ENCODE assay signal across 8 cellular contexts in genomic region chr7:44978511-44979366, GRCh38. TPM values are rescaled to one million over a fixed set of nuclear protein-coding genes. Genes with fewer than 3 reads are reported as not detected.
DNase-seq lines count a peak whose midpoint lies in the region; ATAC-seq and TF ChIP-seq lines count a peak whose summit lies in the region.

MYO1G (minus strand) TSS chr7:44979015; CDS start chr7:44978961, 54 bp downstream.

- H3K4me1 Mint-ChIP-seq in GM23338 = no peaks in the 10 kb centered on the region; the same call in 2 of the 3 replicates

- H3K4me2 ChIP-seq in GM23338 = no peak within 1 kb of the TSS

- H3K79me2 ChIP-seq in GM23338 (replicated peaks; ENCODE audit: insufficient read depth) = no peaks in the 10 kb centered on the region

- no peak for ATAC-seq in GM23338
- peak; percentile 54 for ATAC-seq in left colon

- H3K4me3 ChIP-seq in GM06990 (replicated peaks; ENCODE audit: low read depth, low read length) = peak within 1 kb of the TSS; percentile 98
- no peak within 1 kb of the TSS for H3K4me3 ChIP-seq in GM23338

- H2AFZ ChIP-seq in GM23338 = no peak within 1 kb of the TSS

- DNase-seq in GM06990 (ENCODE audit: extremely low read depth, insufficient read length) (peak; percentile 90), GM23338 (ENCODE audit: low spot score) (no peak), left colon (peak; percentile 68 to 72), NCI-H526 (lab: John Stamatoyannopoulos, UW) (no peak), GOT3 (lab: John Stamatoyannopoulos, UW) (no peak)
- DNase-seq in NK-92 treated with Interleukin-12 subunit alpha and Interleukin-12 subunit beta, amount 100 ng/mL, for 24 hours (lab: John Stamatoyannopoulos, UW) = peak; percentile 85
- DNase-seq in activated T-cell treated with anti-CD3 and anti-CD28 coated beads, Interleukin-2, amount 50 U/mL, for 1 hour = peak; percentile 77
- peak; percentile 83 to 88 for DNase-seq in stimulated activated CD8-positive, alpha-beta memory T cell treated with anti-CD3 and anti-CD28 coated beads, Interleukin-2, amount 100 ng/mL, for 48 hours (ENCODE audit: low read depth in 2 of 2)

- peaks cover 8% of the 10 kb centered on the region; the same call in 1 of the 2 replicates for H4K20me1 ChIP-seq in GM23338 (replicated peaks; ENCODE audit: insufficient read depth)

- H3F3A ChIP-seq in GM23338 (replicated peaks; ENCODE audit: low read depth) = peaks cover 26% of the 10 kb centered on the region

- H3K36me3 ChIP-seq in GM06990 (ENCODE audit: control insufficient read depth, insufficient read depth, low read length) = peaks cover 49% of the 10 kb centered on the region
- H3K36me3 ChIP-seq in GM23338 (ENCODE audit: insufficient read depth) = peaks cover 19% of the 10 kb centered on the region

- no peaks in the 10 kb centered on the region for H3K9me2 ChIP-seq in GM23338 (ENCODE audit: insufficient read depth)

- H3K9me3 Mint-ChIP-seq in GM23338 = no peaks in the 10 kb centered on the region

- H3K27me3 ChIP-seq in GM06990 (replicated peaks; ENCODE audit: control insufficient read depth, insufficient read depth, low read length) (no peaks in the 10 kb centered on the region), GM23338 (ENCODE audit: insufficient read depth) (no peaks in the 10 kb centered on the region)

- peaks cover 35% of the 10 kb centered on the region for H3K36me3 Mint-ChIP-seq in GM23338 (ENCODE audit: low read depth)

- peaks cover 11% of the 10 kb centered on the region for H3K27me3 Mint-ChIP-seq in GM23338 (ENCODE audit: insufficient read depth, low read depth, poor library complexity)

- intact Hi-C loops in left colon (cut with DNase I, micrococcal nuclease) = loop anchor here in 1 of 2 donors (10.0 kb wide), 1 partner anchor 156 kb away; no protein-coding TSS in a partner anchor

- peak within 1 kb of the TSS; percentile 42; the same call in 1 of the 2 replicates for H3K27ac ChIP-seq in GM23338 (ENCODE audit: low read depth)

- TF ChIP-seq CTCF in GM06990 (IDR thresholded peaks at IDR 0.05; ENCODE audit: insufficient read depth, low read length, poor library complexity, severe bottlenecking) (no peak), GM23338 (conservative IDR thresholded peaks at IDR 0.05; ENCODE audit: low read depth in 2 of 2) (no peak)

- no peaks in the 10 kb centered on the region for H3K4me1 ChIP-seq in GM23338 (ENCODE audit: insufficient read depth)

- H3K27ac Mint-ChIP-seq in GM23338 = no peak within 1 kb of the TSS

- no peak within 1 kb of the TSS for H3K4me3 Mint-ChIP-seq in GM23338

TF ChIP-seq in GM23338, 12 proteins besides CTCF, POLR2A, EP300 and RAD21:
- no peak for TF ChIP-seq ZNF114 (CRISPR knock-in tag; IDR thresholded peaks at IDR 0.05)
TF ChIP-seq in GM23338: peak in this region for 0.

RNA-seq across cellular contexts. Expression of gene MYO1G, which starts in this region (rescaled TPM):
- total RNA-seq in GM23338 (2014; rRNA removed; shearing (Covaris generic)) = 0.08 and 0.10 TPM in 2 replicates
- 0.11 and 0.31 TPM in 2 replicates for polyA plus RNA-seq in GM23338 (2016; fragmentation: Nextera tagmentation; extraction: Ambion mirVana)
- 1 to 10 TPM; 2.6 to 4.2 TPM for total RNA-seq in left colon

Comparison
In these comparisons a context has a peak if more than half of its experiments do, and no peak if none do; other contexts are left out.
1. DNase-seq: peak in GM06990 (single experiment), NK-92 treated with Interleukin-12 subunit alpha and Interleukin-12 subunit beta, amount 100 ng/mL, for 24 hours (single experiment), activated T-cell treated with anti-CD3 and anti-CD28 coated beads, Interleukin-2, amount 50 U/mL, for 1 hour (single experiment), left colon (2 of 2) and stimulated activated CD8-positive, alpha-beta memory T cell treated with anti-CD3 and anti-CD28 coated beads, Interleukin-2, amount 100 ng/mL, for 48 hours (2 of 2); none in GM23338 (single experiment), NCI-H526 (0 of 2) and GOT3 (single experiment).